ENCODE assay signal across 8 cellular contexts in the genomic region with DNA sequence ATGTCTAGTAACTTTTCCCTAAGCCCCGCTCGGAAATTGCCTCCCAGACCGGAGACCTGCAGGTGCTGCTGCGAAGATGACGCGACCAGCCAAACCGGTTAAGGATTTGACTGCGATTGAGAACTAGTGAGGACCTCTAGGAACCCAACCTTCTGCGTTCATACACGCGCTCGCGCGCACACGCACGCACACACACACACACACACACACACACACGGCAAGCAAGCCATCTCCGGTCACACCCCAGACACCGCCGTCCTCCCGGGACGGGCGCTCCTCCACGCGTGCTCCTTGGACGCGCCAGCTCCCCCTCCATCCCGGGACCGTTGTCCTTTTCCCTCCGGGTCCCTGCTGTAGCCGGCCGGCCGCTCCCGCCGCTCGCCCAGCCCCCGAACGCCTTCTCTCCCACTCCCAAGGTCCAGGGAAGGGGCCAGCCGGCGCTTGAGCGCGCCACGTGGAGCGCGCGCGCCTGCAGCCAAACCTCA. TPM values are rescaled to one million over a fixed set of nuclear protein-coding genes. Genes with fewer than 3 reads are reported as not detected.
DNase-seq lines count a peak whose midpoint lies in the region; ATAC-seq and TF ChIP-seq lines count a peak whose summit lies in the region.

No MANE protein-coding gene starts in this region.

- H3K27me3 Mint-ChIP-seq in MCF 10A (ENCODE audit: insufficient read depth, unreplicated experiment), result no peaks in the 10 kb centered on the region

- H3K27ac ChIP-seq in Peyer's patch, result peak overlapping the region in 3 of 4 donors; percentile 66 to 79 (median 73)

- BruUV-seq in MCF 10A (replicated peaks; lab: Mats Ljungman, UMichigan), result no TSS peak

- H3K4me2 ChIP-seq in skeletal muscle satellite cell (ENCODE audit: low read length), result peak overlapping the region; percentile 99

- H3K4me3 Mint-ChIP-seq in MCF 10A (ENCODE audit: unreplicated experiment), result peak overlapping the region; percentile 81

- no peaks in the 10 kb centered on the region for H3K4me1 Mint-ChIP-seq in MCF 10A (ENCODE audit: insufficient read depth, unreplicated experiment)

- CTCF ChIA-PET in MCF 10A (lab: Yijun Ruan, JAX), result interaction anchor here (0.6 to 10.0 kb wide), 3 partner anchors 11 to 208 kb away, joined by 3 to 176 read pairs (median 3); no protein-coding TSS in a partner anchor

- H3K36me3 ChIP-seq in Peyer's patch (no peaks in the 10 kb centered on the region), skeletal muscle satellite cell (ENCODE audit: insufficient read depth, low read length) (no peaks in the 10 kb centered on the region)

- H3K9me3 Mint-ChIP-seq in MCF 10A (ENCODE audit: unreplicated experiment), result no peaks in the 10 kb centered on the region

- no peaks in the 10 kb centered on the region for H3K27me3 ChIP-seq in Peyer's patch
- no peaks in the 10 kb centered on the region for H3K27me3 ChIP-seq in skeletal muscle satellite cell (ENCODE audit: control insufficient read depth, insufficient read depth, low read length)

- ATAC-seq in HG03439 (IDR thresholded peaks at IDR 0.05; ENCODE audit: unreplicated experiment), result peak; percentile 15

- DNase-seq in NCI-H2081 (lab: John Stamatoyannopoulos, UW) (peak; percentile 30 to 49), NCI-H2081 treated with DMSO at 0.1 percent for 48 hours (lab: John Stamatoyannopoulos, UW) (no peak), Peyer's patch (peak in 2 of 3 donors; percentile 64 to 67), MCF 10A (ENCODE audit: unreplicated experiment) (peak; percentile 59), iPS-NIHi7 (ENCODE audit: extremely low spot score) (peak; percentile 47), NOMO-1 treated with DMSO at 0.1 percent for 48 hours (lab: John Stamatoyannopoulos, UW; ENCODE audit: unreplicated experiment) (no peak)

- POLR2A ChIA-PET in MCF 10A (lab: Yijun Ruan, JAX), result interaction anchor here (0.6 to 6.3 kb wide), 9 partner anchors 22 to 423 kb away, joined by 3 to 40 read pairs (median 10); a partner anchor contains a TSS

- H3K4me3 ChIP-seq in Peyer's patch (peak overlapping the region; percentile 47 to 87 (median 72)), skeletal muscle satellite cell (ENCODE audit: low read length) (peak overlapping the region; percentile 91)

- no peak for TF ChIP-seq POLR2A in Peyer's patch (IDR thresholded peaks at IDR 0.05)

- intact Hi-C loops in MCF 10A (cut with micrococcal nuclease), result loop anchor here (10.0 kb wide), 1 partner anchor 226 kb away; no protein-coding TSS in a partner anchor

- H3K9ac ChIP-seq in skeletal muscle satellite cell (ENCODE audit: low read depth, low read length), result peak overlapping the region; percentile 36

- H3K9me3 ChIP-seq in Peyer's patch (no peaks in the 10 kb centered on the region), skeletal muscle satellite cell (replicated peaks; ENCODE audit: low read length) (no peaks in the 10 kb centered on the region)

- H3K27ac Mint-ChIP-seq in MCF 10A (ENCODE audit: low read depth, unreplicated experiment), result no peak overlapping the region

- no peak for TF ChIP-seq CTCF in Peyer's patch (IDR thresholded peaks at IDR 0.05)
- TF ChIP-seq CTCF in MCF 10A (IDR thresholded peaks at IDR 0.05; ENCODE audit: unreplicated experiment), result no peak

- H3K36me3 Mint-ChIP-seq in MCF 10A (ENCODE audit: insufficient read depth, unreplicated experiment), result no peaks in the 10 kb centered on the region

- peaks cover 0 to 12% (median 6%) of the 10 kb centered on the region in 4 donors for H3K4me1 ChIP-seq in Peyer's patch
- H3K4me1 ChIP-seq in skeletal muscle satellite cell (ENCODE audit: control insufficient read depth, insufficient read depth, low read length), result peaks cover 23% of the 10 kb centered on the region

RNA-seq across cellular contexts. Expression of a gene that starts 1.2 kb away (rescaled TPM):
- total RNA-seq in Peyer's patch (10 to 100 TPM; 10.5 to 35.0 (median 33.1) TPM), MCF 10A (2022) (6.6 and 9.3 TPM in 2 replicates)
- total RNA-seq in skeletal muscle satellite cell (2012; rRNA removed), result 12.0 and 17.5 TPM in 2 replicates

RNA-seq across cellular contexts. Expression of a gene that starts 56.9 kb away (rescaled TPM):
- total RNA-seq in Peyer's patch (10 to 100 TPM; 32.7 to 56.6 (median 46.0) TPM), MCF 10A (2022) (132 TPM in 2 replicates)
- total RNA-seq in skeletal muscle satellite cell (2012; rRNA removed), result 29.1 and 35.0 TPM in 2 replicates

Comparison
In these comparisons a context has a peak if more than half of its experiments do, and no peak if none do; other contexts are left out.
1. DNase-seq: peak in NCI-H2081 (2 of 2), Peyer's patch (2 of 3), MCF 10A (single experiment) and iPS-NIHi7 (single experiment); none in NCI-H2081 treated with DMSO at 0.1 percent for 48 hours (single experiment) and NOMO-1 treated with DMSO at 0.1 percent for 48 hours (single experiment).